Comparison of ENCODE assay signal across 8 cellular contexts in the genomic region with DNA sequence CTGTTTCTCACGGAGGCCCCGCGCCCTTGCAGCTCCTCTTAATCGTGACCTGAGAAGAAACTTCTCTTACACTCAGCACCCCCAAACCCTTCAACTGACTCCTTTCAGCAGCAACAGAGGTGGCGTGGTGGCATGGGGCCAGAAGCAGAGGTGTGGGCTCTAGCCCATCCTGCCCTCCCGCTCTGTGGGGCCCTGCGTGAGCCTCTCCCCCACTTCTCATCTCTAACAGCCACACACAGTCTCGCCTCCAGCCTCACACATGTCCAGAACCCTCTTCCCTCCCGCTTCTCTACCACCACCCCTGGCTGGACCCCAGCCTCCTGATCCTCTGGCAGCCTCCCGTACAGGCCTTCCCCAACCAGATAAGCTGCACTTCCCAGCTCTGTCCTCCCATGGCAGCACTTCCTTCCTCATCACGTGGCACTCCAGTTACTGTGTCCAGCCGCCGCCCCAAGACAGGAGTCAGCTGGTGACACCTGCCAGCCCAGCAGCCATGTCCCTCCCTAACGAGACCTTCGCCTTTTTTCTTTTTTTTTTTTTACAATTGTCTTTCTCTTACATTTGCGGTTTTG. TPM values are rescaled to one million over a fixed set of nuclear protein-coding genes. Genes with fewer than 3 reads are reported as not detected.
DNase-seq lines count a peak whose midpoint lies in the region; ATAC-seq and TF ChIP-seq lines count a peak whose summit lies in the region.

No MANE protein-coding gene starts in this region.

- H3K27ac ChIP-seq in VCaP = peak overlapping the region; percentile 90; the same call in 1 of the 2 replicates
- peak overlapping the region; percentile 66 for H3K27ac ChIP-seq in fibroblast of lung (ENCODE audit: insufficient read depth, low read length)

- H3K36me3 Mint-ChIP-seq in type B pancreatic cell = no peaks in the 10 kb centered on the region

- TF ChIP-seq CTCF in GM12875 (IDR thresholded peaks at IDR 0.05; ENCODE audit: borderline replicate concordance, insufficient read depth, low read depth, low read length) = 0 out of 2 replicates have a peak, but pooled peaks have one; percentile 0
- TF ChIP-seq CTCF in VCaP (conservative IDR thresholded peaks at IDR 0.05) = no peak
- TF ChIP-seq CTCF in fibroblast of lung (conservative IDR thresholded peaks at IDR 0.05 in 1 of 2, IDR thresholded peaks at IDR 0.05 in 1 of 2; ENCODE audit: low read depth in 1 of 2, low read length in 2 of 2) = no peak
- no peak for TF ChIP-seq CTCF in type B pancreatic cell (conservative IDR thresholded peaks at IDR 0.05)

- H3K4me3 ChIP-seq in GM12875 (ENCODE audit: low read depth, low read length) (no peak overlapping the region), fibroblast of lung (replicated peaks in 1 of 4; ENCODE audit: control extremely low read depth in 1 of 4, insufficient read depth in 1 of 4, low read depth in 3 of 4, low read length in 4 of 4) (no peak overlapping the region)

- peaks cover 2% of the 10 kb centered on the region for H3K79me2 ChIP-seq in fibroblast of lung (ENCODE audit: control insufficient read depth, insufficient read depth, low read length)

- H2AFZ ChIP-seq in fibroblast of lung (ENCODE audit: low read length) = no peak overlapping the region

- H3K9ac ChIP-seq in fibroblast of lung (ENCODE audit: insufficient read depth, low read length) = no peak overlapping the region

- no peaks in the 10 kb centered on the region for H3K36me3 ChIP-seq in fibroblast of lung (ENCODE audit: control insufficient read depth, insufficient read depth, low read length)

- peaks cover 41% of the 10 kb centered on the region for H3K4me1 Mint-ChIP-seq in type B pancreatic cell (ENCODE audit: unreplicated experiment)

- no peaks in the 10 kb centered on the region for H3K9me3 Mint-ChIP-seq in type B pancreatic cell

- H3K27me3 Mint-ChIP-seq in type B pancreatic cell = peaks cover 3% of the 10 kb centered on the region

- H3K4me1 ChIP-seq in fibroblast of lung (ENCODE audit: control insufficient read depth, extremely low read depth, insufficient read depth, low read length) = peaks cover 35% of the 10 kb centered on the region

- peak; percentile 6 for ATAC-seq in HG02763 (IDR thresholded peaks at IDR 0.05; ENCODE audit: unreplicated experiment)

- no peak overlapping the region for H3K27ac Mint-ChIP-seq in type B pancreatic cell

- H3K4me3 Mint-ChIP-seq in type B pancreatic cell = no peak overlapping the region

- no peak for DNase-seq in fibroblast of lung (ENCODE audit: low read depth in 2 of 2)
- peak; percentile 34 to 48 for DNase-seq in stimulated activated CD4-positive, alpha-beta T cell treated with anti-CD3 and anti-CD28 coated beads, Interleukin-4, amount 100 ng/mL, for 4 hours
- DNase-seq in D341Med (ENCODE audit: low spot score) = no peak
- DNase-seq in kidney tubule cell (ENCODE audit: low spot score) = no peak
- no peak for DNase-seq in type B pancreatic cell (ENCODE audit: extremely low spot score, unreplicated experiment)

- H3K27me3 ChIP-seq in fibroblast of lung (ENCODE audit: control insufficient read depth, insufficient read depth, low read length) = no peaks in the 10 kb centered on the region

- H3K9me3 ChIP-seq in fibroblast of lung (ENCODE audit: control insufficient read depth, insufficient read depth, low read depth, low read length) = no peaks in the 10 kb centered on the region

- H4K20me1 ChIP-seq in fibroblast of lung (ENCODE audit: control insufficient read depth, extremely low read depth, insufficient read depth, low read length) = no peaks in the 10 kb centered on the region

- no peak overlapping the region for H3K4me2 ChIP-seq in fibroblast of lung (ENCODE audit: extremely low read depth, insufficient read depth, low read length)

RNA-seq across cellular contexts. Expression of gene NSMCE1, which starts 30.5 kb away (rescaled TPM):
- total RNA-seq in fibroblast of lung (124 and 142 TPM in 2 replicates), type B pancreatic cell (ENCODE audit: low replicate concordance) (27.1 and 33.3 TPM in 2 replicates)
- polyA plus RNA-seq in fibroblast of lung = 48.8 and 62.3 TPM in 2 replicates
- polyA plus RNA-seq in fibroblast of lung (2012) = 99.0 and 130 TPM in 2 replicates
- polyA minus RNA-seq in fibroblast of lung (ENCODE audit: low replicate concordance) = 141 and 163 TPM in 2 replicates

RNA-seq across cellular contexts. Expression of gene KDM8, which starts 34.8 kb away (rescaled TPM):
- 1.8 and 3.6 TPM in 2 replicates for total RNA-seq in fibroblast of lung
- 2.0 and 2.9 TPM in 2 replicates for polyA plus RNA-seq in fibroblast of lung
- polyA plus RNA-seq in fibroblast of lung (2012) = 2.9 and 3.8 TPM in 2 replicates
- polyA minus RNA-seq in fibroblast of lung (ENCODE audit: low replicate concordance) = 7.1 and 8.2 TPM in 2 replicates
- 6.3 and 11.1 TPM in 2 replicates for total RNA-seq in type B pancreatic cell (ENCODE audit: low replicate concordance)

Comparison
In these comparisons a context has a peak if more than half of its experiments do, and no peak if none do; other contexts are left out.
1. DNase-seq: peak in stimulated activated CD4-positive, alpha-beta T cell treated with anti-CD3 and anti-CD28 coated beads, Interleukin-4, amount 100 ng/mL, for 4 hours (2 of 2); none in fibroblast of lung (0 of 2), D341Med (single experiment), kidney tubule cell (single experiment) and type B pancreatic cell (single experiment).